Comparison of ENCODE assay signal across 20 cellular contexts in genomic region chr11:109668973-109669634, GRCh38.
DNase-seq lines count a peak whose midpoint lies in the region; ATAC-seq and TF ChIP-seq lines count a peak whose summit lies in the region.
"Had no signal": no experiment of that assay in that cellular context is flagged by ENCODE, and none has a peak within 500 bp of the region (broad histone marks: within the 10 kb centered on the region; RNA-seq: fewer than 3 reads in every experiment).

No MANE protein-coding gene starts in this region.

- no peaks in the 10 kb centered on the region for H3K27me3 ChIP-seq in right cardiac atrium (ENCODE audit: control insufficient read depth, insufficient read depth)
- no peaks in the 10 kb centered on the region for H3K27me3 ChIP-seq in upper lobe of right lung
- H3K27me3 ChIP-seq: adrenal gland, BLaER1, breast epithelium, stomach, transverse colon had no signal

- intact Hi-C loops in Right ventricle myocardium inferior (cut with DNase I) (no loop called here), cardiac septum (cut with DNase I) (no loop called here), right cardiac atrium (cut with DNase I) (no loop called here), upper lobe of right lung (cut with DNase I) (no loop called here)

- H3K9me3 ChIP-seq in right cardiac atrium (ENCODE audit: control insufficient read depth, low read length) (no peaks in the 10 kb centered on the region), upper lobe of right lung (no peaks in the 10 kb centered on the region)
- H3K9me3 ChIP-seq: adrenal gland, BLaER1, transverse colon had no signal

- DNase-seq in Right ventricle myocardium inferior (ENCODE audit: missing footprints) (no peak), cardiac septum (ENCODE audit: low spot score) (no peak), amniotic epithelial cell (ENCODE audit: low read depth) (peak; percentile 41), right cardiac atrium (no peak), upper lobe of right lung (no peak), NCI-H510A treated with DMSO at 0.1 percent for 48 hours (lab: John Stamatoyannopoulos, UW) (no peak)
- DNase-seq: activated CD4-positive, CD25-positive, alpha-beta regulatory T cell; activated CD8-positive, alpha-beta T cell treated with anti-CD3 and anti-CD28 coated beads for 36 hours; activated gamma-delta T cell; activated T-cell treated with anti-CD3 and anti-CD28 coated beads for 4 hours; H9; hippocampal formation; NCI-H146; stomach; transverse colon had no signal

- H3K4me3 ChIP-seq in right cardiac atrium (ENCODE audit: low read length) (no peak overlapping the region), upper lobe of right lung (no peak overlapping the region)
- H3K4me3 ChIP-seq: adrenal gland, BLaER1, breast epithelium, stomach, transverse colon had no signal

- H3K27ac ChIP-seq in right cardiac atrium (ENCODE audit: low read length) (no peak overlapping the region), upper lobe of right lung (no peak overlapping the region)
- H3K27ac ChIP-seq: adrenal gland, BLaER1, breast epithelium, stomach, transverse colon had no signal

- peaks cover 2% of the 10 kb centered on the region for H3K4me1 ChIP-seq in right cardiac atrium (ENCODE audit: control insufficient read depth, insufficient read depth, low read length)
- H3K4me1 ChIP-seq in upper lobe of right lung: no peaks in the 10 kb centered on the region
- H3K4me1 ChIP-seq: adrenal gland, BLaER1, breast epithelium, stomach, transverse colon had no signal

- H3K36me3 ChIP-seq in upper lobe of right lung: no peaks in the 10 kb centered on the region
- H3K36me3 ChIP-seq: adrenal gland, BLaER1, breast epithelium, stomach, transverse colon had no signal

- TF ChIP-seq CTCF in upper lobe of right lung (IDR thresholded peaks at IDR 0.05): no peak

- 42% methylated on average over 2 of the region's 2 CpGs for WGBS in right cardiac atrium

- ATAC-seq in Right ventricle myocardium inferior: peak; percentile 90
- ATAC-seq in right cardiac atrium: peak; percentile 83 to 91
- ATAC-seq in upper lobe of right lung: peak; percentile 91
- no peak for ATAC-seq in GM21529 (IDR thresholded peaks at IDR 0.05; ENCODE audit: unreplicated experiment)
- no peak for ATAC-seq in HG02678 (IDR thresholded peaks at IDR 0.05; ENCODE audit: unreplicated experiment)
- ATAC-seq: activated CD8-positive, alpha-beta T cell treated with anti-CD3 and anti-CD28 coated beads for 36 hours had no signal

Comparison
In these comparisons a context has a peak if more than half of its experiments do, and no peak if none do; other contexts are left out.
1. ATAC-seq: peak in Right ventricle myocardium inferior (single experiment), right cardiac atrium (2 of 2) and upper lobe of right lung (single experiment); none in GM21529 (single experiment) and HG02678 (single experiment).